ENCODE assay signal across 8 cellular contexts in genomic region chr11:67271548-67272284, GRCh38. TPM values are rescaled to one million over a fixed set of nuclear protein-coding genes. Genes with fewer than 3 reads are reported as not detected.
DNase-seq lines count a peak whose midpoint lies in the region; ATAC-seq and TF ChIP-seq lines count a peak whose summit lies in the region.

No MANE protein-coding gene starts in this region.

- BruUV-seq in A673 (replicated peaks; lab: Mats Ljungman, UMichigan) = no TSS peak

- H3K4me1 ChIP-seq in A673 (ENCODE audit: insufficient read depth, low read length, poor library complexity, severe bottlenecking) (peaks cover 88% of the 10 kb centered on the region), Loucy (ENCODE audit: insufficient read depth, low read length, poor library complexity, severe bottlenecking) (peaks cover 74% of the 10 kb centered on the region), vagina (peaks cover 97% of the 10 kb centered on the region)

- H3F3A ChIP-seq in Loucy (ENCODE audit: low read depth) = peaks cover 18% of the 10 kb centered on the region

- POLR2A ChIA-PET in A673 (lab: Charles Lee; ENCODE audit: low non-redundant PET) = no interaction called here

- H3K79me2 ChIP-seq in Loucy (ENCODE audit: insufficient read depth, low read length) = peaks cover 100% of the 10 kb centered on the region

- H2AFZ ChIP-seq in Loucy (ENCODE audit: low read length) = no peak overlapping the region

- TF ChIP-seq CTCF in A673 (conservative IDR thresholded peaks at IDR 0.05; ENCODE audit: low read depth, low read length) (no peak), Loucy (conservative IDR thresholded peaks at IDR 0.05; ENCODE audit: low read length) (no peak), vagina (IDR thresholded peaks at IDR 0.05) (no peak)

- no peak for TF ChIP-seq POLR2A in vagina (IDR thresholded peaks at IDR 0.05)

- H3K9me3 ChIP-seq in A673 (ENCODE audit: low read depth, low read length, poor library complexity, severe bottlenecking) (no peaks in the 10 kb centered on the region), Loucy (ENCODE audit: insufficient read depth, low read depth, low read length) (no peaks in the 10 kb centered on the region), vagina (no peaks in the 10 kb centered on the region)

- ATAC-seq in GM19351 (IDR thresholded peaks at IDR 0.05; ENCODE audit: unreplicated experiment) (no peak), HG02938 (IDR thresholded peaks at IDR 0.05; ENCODE audit: unreplicated experiment) (no peak)

- CTCF ChIA-PET in A673 (lab: Charles Lee) = interaction anchor here (2.3 kb wide), 1 partner anchor 46 kb away, joined by 10 read pairs; no protein-coding TSS in a partner anchor

- peak overlapping the region; percentile 94 for H3K9ac ChIP-seq in Loucy (ENCODE audit: low read depth, low read length, poor library complexity, severe bottlenecking)

- peak overlapping the region; percentile 97 for H3K4me2 ChIP-seq in Loucy (ENCODE audit: low read depth, low read length, poor library complexity, severe bottlenecking)

- H3K36me3 ChIP-seq in A673 (ENCODE audit: insufficient read depth, low read length, poor library complexity, severe bottlenecking) = peaks cover 26% of the 10 kb centered on the region
- H3K36me3 ChIP-seq in Loucy (ENCODE audit: insufficient read depth, low read length) = peaks cover 5% of the 10 kb centered on the region; the same call in 1 of the 2 replicates
- peaks cover 0 to 11% of the 10 kb centered on the region in 2 donors for H3K36me3 ChIP-seq in vagina

- H3K4me3 ChIP-seq in A673 (ENCODE audit: low read depth, low read length, poor library complexity, severe bottlenecking) (no peak overlapping the region), Loucy (ENCODE audit: low read length, poor library complexity, severe bottlenecking) (peak overlapping the region; percentile 90), vagina (peak overlapping the region in 1 of 2 donors; percentile 39)

- intact Hi-C loops in A673 (cut with micrococcal nuclease; ENCODE audit: unreplicated experiment) = loop anchor here (2.0 kb wide), 1 partner anchor 17 kb away; the partner anchor contains the start of gene ANKRD13D
- intact Hi-C loops in vagina (cut with DNase I) = no loop called here

- DNase-seq in A673 (ENCODE audit: low spot score) (peak; percentile 54), mesenteric fat pad (ENCODE audit: low spot score) (peak; percentile 84), vagina (ENCODE audit: extremely low spot score in 2 of 2) (no peak), NCI-H345 (lab: John Stamatoyannopoulos, UW) (no peak)
- peak; percentile 85 for DNase-seq in activated effector memory CD4-positive, alpha-beta T cell treated with anti-CD3 and anti-CD28 coated beads, Interleukin-2, amount 50 U/mL, for 16 hours

- H3K9me2 ChIP-seq in Loucy (replicated peaks; ENCODE audit: low read depth, low read length) = no peaks in the 10 kb centered on the region

- H4K20me1 ChIP-seq in Loucy (ENCODE audit: insufficient read depth, low read length, poor library complexity, severe bottlenecking) = peaks cover 65% of the 10 kb centered on the region

- H3K27me3 ChIP-seq in A673 (replicated peaks; ENCODE audit: insufficient read depth, low read depth, low read length, poor library complexity) = no peaks in the 10 kb centered on the region
- no peaks in the 10 kb centered on the region for H3K27me3 ChIP-seq in Loucy (ENCODE audit: insufficient read depth, low read length, poor library complexity, severe bottlenecking)
- H3K27me3 ChIP-seq in vagina = no peaks in the 10 kb centered on the region

- H3K27ac ChIP-seq in A673 (ENCODE audit: low read depth, low read length, poor library complexity, severe bottlenecking) (peak overlapping the region; percentile 83), vagina (peak overlapping the region; percentile 96)

RNA-seq across cellular contexts. Expression of gene GRK2, which starts 5.4 kb away (rescaled TPM):
- total RNA-seq in A673 (2021) (88.6 and 92.6 TPM in 2 replicates), mesenteric fat pad (60.2 TPM), vagina (100 TPM)

RNA-seq across cellular contexts. Expression of gene ANKRD13D, which starts 17.4 kb away (rescaled TPM):
- total RNA-seq in A673 (2021) (94.2 and 101 TPM in 2 replicates), mesenteric fat pad (42.5 TPM), vagina (62.9 TPM)

RNA-seq across cellular contexts. Expression of gene SSH3, which starts 31.6 kb away (rescaled TPM):
- total RNA-seq in A673 (2021) (5.5 and 7.8 TPM in 2 replicates), mesenteric fat pad (19.9 TPM), vagina (98.0 TPM)

Comparison
In these comparisons a context has a peak if more than half of its experiments do, and no peak if none do; other contexts are left out.
1. DNase-seq: peak in A673 (single experiment), activated effector memory CD4-positive, alpha-beta T cell treated with anti-CD3 and anti-CD28 coated beads, Interleukin-2, amount 50 U/mL, for 16 hours (single experiment) and mesenteric fat pad (single experiment); none in vagina (0 of 2) and NCI-H345 (single experiment).